ENCODE assay signal across 9 cellular contexts in the genomic region with DNA sequence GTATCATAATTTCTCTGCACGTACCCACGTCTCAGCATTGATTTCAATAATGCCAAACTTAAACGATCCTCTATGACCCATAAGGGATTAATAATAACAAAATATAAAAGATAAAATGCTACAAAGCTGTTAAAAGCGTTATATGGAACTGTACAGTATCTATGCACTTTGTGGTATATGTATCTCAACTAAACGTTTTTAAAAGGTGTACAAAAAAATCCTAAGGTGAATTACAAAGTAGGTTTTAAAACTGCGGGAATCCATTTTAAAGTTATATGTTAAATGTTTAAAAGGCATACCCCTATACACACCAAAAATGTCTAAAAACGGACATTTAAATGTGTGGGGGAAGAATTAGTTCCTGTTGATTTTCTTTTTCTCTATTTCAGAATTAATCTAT. TPM values are rescaled to one million over a fixed set of nuclear protein-coding genes. Genes with fewer than 3 reads are reported as not detected.
A peak's percentile ranks its signal among the peaks of the same experiment; 100 is the strongest.
DNase-seq lines count a peak whose midpoint lies in the region; ATAC-seq and TF ChIP-seq lines count a peak whose summit lies in the region.
"Had no signal": no experiment of that assay in that cellular context is flagged by ENCODE, and none has a peak within 500 bp of the region (broad histone marks: within the 10 kb centered on the region; RNA-seq: fewer than 3 reads in every experiment).

No MANE protein-coding gene starts in this region.

- peaks cover 0 to 6% of the 10 kb centered on the region in 2 experiments; a peak in 3 of 4 replicates for H3K4me1 Mint-ChIP-seq in H9
- H3K4me1 Mint-ChIP-seq in T-helper 17 cell, result peaks cover 14% of the 10 kb centered on the region

- no peak overlapping the region for H2BK12ac ChIP-seq in H9 (ENCODE audit: insufficient read length, low read depth, low read length)

- no peaks in the 10 kb centered on the region for H3K27me3 ChIP-seq in H9 (ENCODE audit: insufficient read depth, low read length)
- no peaks in the 10 kb centered on the region for H3K27me3 ChIP-seq in skeletal muscle tissue (ENCODE audit: control insufficient read depth in 3 of 3, insufficient read depth in 3 of 3, low read length in 3 of 3)

- no peak overlapping the region for H4K8ac ChIP-seq in H9 (replicated peaks; ENCODE audit: insufficient read length, low read depth, low read length)

- H4K20me1 ChIP-seq in H9 (ENCODE audit: control insufficient read depth, insufficient read depth, insufficient read length), result no peaks in the 10 kb centered on the region

- H3K9me3 Mint-ChIP-seq in H9, result peaks cover 39 to 49% of the 10 kb centered on the region in 2 experiments

- H2AFZ ChIP-seq in H9 (ENCODE audit: low read length), result no peak overlapping the region

- H3K9me3 ChIP-seq in H9 (ENCODE audit: control insufficient read depth, low read depth, low read length), result peaks cover 8% of the 10 kb centered on the region
- H3K9me3 ChIP-seq in T-helper 17 cell (ENCODE audit: control insufficient read depth, low read length, poor library complexity, severe bottlenecking), result no peaks in the 10 kb centered on the region
- H3K9me3 ChIP-seq in skeletal muscle tissue (ENCODE audit: control insufficient read depth in 3 of 3, low read length in 3 of 3), result peaks cover 0 to 2% (median 0%) of the 10 kb centered on the region in 3 donors

- peak overlapping the region; percentile 63 for H3K4me2 ChIP-seq in H9 (ENCODE audit: insufficient read depth, insufficient read length, low read length)

- H3K79me2 ChIP-seq in H9 (ENCODE audit: insufficient read depth, low read length), result no peaks in the 10 kb centered on the region; the same call in 1 of the 2 replicates

- no peak overlapping the region for H3K27ac Mint-ChIP-seq in H9
- peak overlapping the region; percentile 95 for H3K27ac Mint-ChIP-seq in T-helper 17 cell

- no peaks in the 10 kb centered on the region for H3K36me3 ChIP-seq in skeletal muscle tissue (ENCODE audit: control insufficient read depth in 3 of 3, insufficient read depth in 3 of 3, low read length in 3 of 3)

- WGBS in H9 (ENCODE audit: extremely low coverage, insufficient read length, low lambda C conversion rate), result no CpG with 5 or more reads among the region's 7 CpGs

- peak overlapping the region; percentile 84 to 97 for H3K4me3 Mint-ChIP-seq in H9
- peak overlapping the region; percentile 96 for H3K4me3 Mint-ChIP-seq in T-helper 17 cell

- H3K4me3 ChIP-seq in fibroblast of pulmonary artery (replicated peaks; ENCODE audit: low read depth, low read length) (peak overlapping the region; percentile 80), skeletal muscle tissue (ENCODE audit: low read length in 3 of 3) (peak overlapping the region in 2 of 3 donors; percentile 87 to 89)

- H3K79me1 ChIP-seq in H9 (ENCODE audit: insufficient read depth, low read depth, low read length, poor library complexity, severe bottlenecking), result no peaks in the 10 kb centered on the region

- no peak overlapping the region for H3K27ac ChIP-seq in H9 (ENCODE audit: insufficient read length, low read depth, low read length)
- no peak overlapping the region for H3K27ac ChIP-seq in skeletal muscle tissue (ENCODE audit: low read depth, low read length)

- no peak overlapping the region for H3K14ac ChIP-seq in H9 (ENCODE audit: insufficient read depth, low read length)

- no peak overlapping the region for H2BK15ac ChIP-seq in H9 (ENCODE audit: low read depth, low read length)

- H3K4me1 ChIP-seq in H9 (ENCODE audit: insufficient read depth, low read length) (no peaks in the 10 kb centered on the region), skeletal muscle tissue (ENCODE audit: control insufficient read depth in 3 of 3, insufficient read depth in 3 of 3, low read length in 3 of 3) (peaks cover 0 to 5% (median 2%) of the 10 kb centered on the region in 3 donors)

- H3K23me2 ChIP-seq in H9 (ENCODE audit: insufficient read length, low read depth, low read length, poor library complexity, severe bottlenecking), result no peaks in the 10 kb centered on the region

- H4K5ac ChIP-seq in H9 (ENCODE audit: insufficient read length, low read depth, low read length), result no peak overlapping the region

- H3K27me3 Mint-ChIP-seq in H9 (ENCODE audit: low read depth) (no peaks in the 10 kb centered on the region), T-helper 17 cell (no peaks in the 10 kb centered on the region)

- H3K18ac ChIP-seq in H9 (ENCODE audit: insufficient read length, low read depth, low read length), result no peak overlapping the region

- ATAC-seq in T-helper 17 cell (no peak), HG03439 (IDR thresholded peaks at IDR 0.05; ENCODE audit: unreplicated experiment) (no peak), HG03469 (IDR thresholded peaks at IDR 0.05; ENCODE audit: unreplicated experiment) (no peak)

- TF ChIP-seq CTCF in H9 (conservative IDR thresholded peaks at IDR 0.05) (no peak), fibroblast of pulmonary artery (IDR thresholded peaks at IDR 0.05; ENCODE audit: low read length, missing control alignments) (no peak)

- no peak overlapping the region for H2BK5ac ChIP-seq in H9 (ENCODE audit: insufficient read length, low read length)

- H2AK5ac ChIP-seq in H9 (ENCODE audit: insufficient read length, low read length), result no peak overlapping the region

- no peak overlapping the region for H3K4ac ChIP-seq in H9 (ENCODE audit: low read depth, low read length)

- DNase-seq in H9 (no peak), T-helper 17 cell (no peak), fibroblast of pulmonary artery (ENCODE audit: low read depth) (no peak), DMS114 treated with DMSO at 0.1 percent for 48 hours (lab: John Stamatoyannopoulos, UW; ENCODE audit: unreplicated experiment) (no peak), G401 (ENCODE audit: low spot score) (no peak)
- DNase-seq: stimulated activated CD4-positive, alpha-beta T cell treated with anti-CD3 and anti-CD28 coated beads, Interleukin-2, amount 100 ng/mL, for 24 hours had no signal

- no peak overlapping the region for H4K91ac ChIP-seq in H9 (ENCODE audit: insufficient read length, low read depth, low read length)

- no peak overlapping the region for H3K23ac ChIP-seq in H9 (ENCODE audit: insufficient read length, low read depth, low read length)

- H2BK120ac ChIP-seq in H9 (ENCODE audit: low read depth, low read length, poor library complexity, severe bottlenecking), result no peak overlapping the region

- H3K56ac ChIP-seq in H9 (ENCODE audit: insufficient read length, low read depth, low read length), result no peak overlapping the region

- no peak overlapping the region for H2BK20ac ChIP-seq in H9 (ENCODE audit: low read depth, low read length, poor library complexity, severe bottlenecking)

- H3T11ph ChIP-seq in H9 (ENCODE audit: low read length), result no peak overlapping the region

- in situ Hi-C loops in G401 (cut with HindIII; ENCODE audit: low sequenced_read_pairs), result no loop called here

- H3K9ac ChIP-seq in H9 (ENCODE audit: extremely low read depth, insufficient read length, low read length), result no peak overlapping the region
- peak overlapping the region in 1 of 3 donors; percentile 73 for H3K9ac ChIP-seq in skeletal muscle tissue (ENCODE audit: low read depth in 1 of 3, low read length in 3 of 3)

- peaks cover 9 to 24% (median 13%) of the 10 kb centered on the region in 3 experiments for H3K36me3 Mint-ChIP-seq in H9 (ENCODE audit: insufficient read depth in 1 of 3, low read depth in 3 of 3)
- peaks cover 2% of the 10 kb centered on the region for H3K36me3 Mint-ChIP-seq in T-helper 17 cell (ENCODE audit: low read depth)

RNA-seq across cellular contexts. Expression of a gene that starts 0.9 kb away (rescaled TPM):
- total RNA-seq in H9 (2021) (7.5 and 7.6 TPM in 2 replicates), T-helper 17 cell (1 to 10 TPM; 4.7 to 6.4 TPM), skeletal muscle tissue (2.6 TPM)
- total RNA-seq in G401 (2014; rRNA removed; shearing (Covaris generic)), result 5.0 and 7.9 TPM in 2 replicates

RNA-seq across cellular contexts. Expression of a gene that starts 3.9 kb away (rescaled TPM):
- total RNA-seq in H9 (2021) (not detected in 2 replicates), T-helper 17 cell (not detected), skeletal muscle tissue (not detected)
- total RNA-seq in G401 (2014; rRNA removed; shearing (Covaris generic)), result not detected in 2 replicates
